ENCODE assay signal across 15 cellular contexts in the genomic region with DNA sequence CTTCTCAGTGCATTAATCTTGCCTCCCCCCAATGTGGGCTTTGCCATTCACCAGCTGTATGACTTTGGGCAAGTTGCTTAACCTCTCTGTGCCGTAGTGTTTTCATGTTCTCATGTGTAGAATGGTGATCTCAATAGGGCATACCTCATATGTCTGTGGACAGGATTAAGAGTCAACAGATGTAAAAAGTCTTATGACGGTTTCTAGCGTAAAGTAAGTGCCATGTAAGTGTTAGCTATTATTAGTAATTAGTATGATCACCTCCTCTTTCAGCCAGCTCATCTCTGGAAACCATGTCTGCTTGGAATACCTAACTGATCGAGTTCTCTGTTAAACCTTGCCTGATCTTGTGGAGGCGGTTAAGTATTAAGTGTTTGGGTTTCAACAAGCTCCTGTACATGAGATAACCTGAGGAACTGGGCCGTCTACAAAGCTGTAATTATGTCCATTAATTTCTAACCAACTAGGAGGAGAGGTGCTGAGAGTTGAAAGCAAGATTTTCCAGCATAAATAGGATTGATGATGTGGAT.
A peak's percentile ranks its signal among the peaks of the same experiment; 100 is the strongest.
DNase-seq lines count a peak whose midpoint lies in the region; ATAC-seq and TF ChIP-seq lines count a peak whose summit lies in the region.
"Had no signal": no experiment of that assay in that cellular context is flagged by ENCODE, and none has a peak within 500 bp of the region (broad histone marks: within the 10 kb centered on the region; RNA-seq: fewer than 3 reads in every experiment).

No MANE protein-coding gene starts in this region.

- H3K36me3 Mint-ChIP-seq in activated CD4-positive, alpha-beta memory T cell treated with anti-CD3 and anti-CD28 coated beads for 36 hours, result peaks cover 2% of the 10 kb centered on the region
- H3K36me3 Mint-ChIP-seq in activated CD4-positive, alpha-beta memory T cell treated with anti-CD3 and anti-CD28 coated beads, Interleukin-2, amount 10 ng/mL, durations not matched to agents 7 days and 5 days (ENCODE audit: low read depth), result peaks cover 16% of the 10 kb centered on the region

- H3K4me3 Mint-ChIP-seq in activated CD4-positive, alpha-beta memory T cell treated with anti-CD3 and anti-CD28 coated beads for 36 hours, result no peak overlapping the region
- no peak overlapping the region for H3K4me3 Mint-ChIP-seq in activated CD4-positive, alpha-beta memory T cell treated with anti-CD3 and anti-CD28 coated beads, Interleukin-2, amount 10 ng/mL, durations not matched to agents 7 days and 5 days
- H3K4me3 Mint-ChIP-seq: activated T-helper 1 cell treated with anti-CD3 and anti-CD28 coated beads, Interleukin-12 subunit alpha, Interleukin-12 subunit beta, Interleukin-2, Interleukin-4 antibody, amounts not matched to agents 30 ng/mL and 10 ng/mL and 1 ng/mL, durations not matched to agents 14 hours and 24 hours and 36 hours; neural progenitor cell; type B pancreatic cell had no signal

- TF ChIP-seq POLR2A in gastroesophageal sphincter (IDR thresholded peaks at IDR 0.05) (no peak), upper lobe of left lung (IDR thresholded peaks at IDR 0.05) (no peak), testis (IDR thresholded peaks at IDR 0.05) (no peak)

- H3K4me1 ChIP-seq in gastroesophageal sphincter (peaks cover 0 to 39% (median 3%) of the 10 kb centered on the region in 3 donors), upper lobe of left lung (peaks cover 8 to 47% (median 26%) of the 10 kb centered on the region in 4 donors), testis (peaks cover 11% of the 10 kb centered on the region)

- H3K27me3 ChIP-seq in gastroesophageal sphincter (no peaks in the 10 kb centered on the region), upper lobe of left lung (no peaks in the 10 kb centered on the region), testis (no peaks in the 10 kb centered on the region)
- H3K27me3 ChIP-seq: neural progenitor cell had no signal

- H3K36me3 ChIP-seq in gastroesophageal sphincter (peaks cover 0 to 14% of the 10 kb centered on the region in 2 donors), upper lobe of left lung (peaks cover 0 to 14% (median 3%) of the 10 kb centered on the region in 4 donors), testis (ENCODE audit: low read depth, missing control alignments) (no peaks in the 10 kb centered on the region)
- H3K36me3 ChIP-seq: neural progenitor cell had no signal

- 86 to 94% methylated on average over 4 to 6 of the region's 6 CpGs for WGBS in gastroesophageal sphincter (ENCODE audit: low coverage in 1 of 2), 2 donors
- 75 to 83% methylated on average over 2 to 6 of the region's 6 CpGs for WGBS in upper lobe of left lung, 2 donors
- 88 to 98% methylated on average over 6 of the region's 6 CpGs for WGBS in testis, 2 donors

- TF ChIP-seq EP300 in gastroesophageal sphincter (IDR thresholded peaks at IDR 0.05) (no peak), upper lobe of left lung (IDR thresholded peaks at IDR 0.05) (no peak)

- peaks cover 51% of the 10 kb centered on the region for H3K4me1 Mint-ChIP-seq in activated CD4-positive, alpha-beta memory T cell treated with anti-CD3 and anti-CD28 coated beads for 36 hours (ENCODE audit: low read depth)
- H3K4me1 Mint-ChIP-seq in activated CD4-positive, alpha-beta memory T cell treated with anti-CD3 and anti-CD28 coated beads, Interleukin-2, amount 10 ng/mL, durations not matched to agents 7 days and 5 days, result peaks cover 39% of the 10 kb centered on the region

- no peaks in the 10 kb centered on the region for H3K9me3 Mint-ChIP-seq in activated CD4-positive, alpha-beta memory T cell treated with anti-CD3 and anti-CD28 coated beads for 36 hours
- H3K9me3 Mint-ChIP-seq in activated CD4-positive, alpha-beta memory T cell treated with anti-CD3 and anti-CD28 coated beads, Interleukin-2, amount 10 ng/mL, durations not matched to agents 7 days and 5 days, result no peaks in the 10 kb centered on the region
- H3K9me3 Mint-ChIP-seq: activated T-helper 1 cell treated with anti-CD3 and anti-CD28 coated beads, Interleukin-12 subunit alpha, Interleukin-12 subunit beta, Interleukin-2, Interleukin-4 antibody, amounts not matched to agents 30 ng/mL and 10 ng/mL and 1 ng/mL, durations not matched to agents 14 hours and 24 hours and 36 hours; neural progenitor cell; type B pancreatic cell had no signal

- DNase-seq in activated CD4-positive, alpha-beta memory T cell treated with anti-CD3 and anti-CD28 coated beads for 36 hours, result no peak
- DNase-seq in activated CD4-positive, alpha-beta memory T cell treated with anti-CD3 and anti-CD28 coated beads, Interleukin-2, amount 10 ng/mL, durations not matched to agents 7 days and 5 days, result no peak
- no peak for DNase-seq in upper lobe of left lung
- no peak for DNase-seq in iPS-NIHi7 (ENCODE audit: extremely low spot score)
- DNase-seq in AG08396 (ENCODE audit: low spot score), result no peak
- DNase-seq in testis, result no peak
- DNase-seq: DMS153, kidney glomerular epithelial cell, NCI-H2081 treated with DMSO at 0.1 percent for 48 hours had no signal

- H3K27ac Mint-ChIP-seq in activated CD4-positive, alpha-beta memory T cell treated with anti-CD3 and anti-CD28 coated beads for 36 hours, result peak overlapping the region; percentile 26
- H3K27ac Mint-ChIP-seq in activated CD4-positive, alpha-beta memory T cell treated with anti-CD3 and anti-CD28 coated beads, Interleukin-2, amount 10 ng/mL, durations not matched to agents 7 days and 5 days, result no peak overlapping the region
- H3K27ac Mint-ChIP-seq: activated T-helper 1 cell treated with anti-CD3 and anti-CD28 coated beads, Interleukin-12 subunit alpha, Interleukin-12 subunit beta, Interleukin-2, Interleukin-4 antibody, amounts not matched to agents 30 ng/mL and 10 ng/mL and 1 ng/mL, durations not matched to agents 14 hours and 24 hours and 36 hours; type B pancreatic cell had no signal

- no peaks in the 10 kb centered on the region for H3K27me3 Mint-ChIP-seq in activated CD4-positive, alpha-beta memory T cell treated with anti-CD3 and anti-CD28 coated beads for 36 hours
- H3K27me3 Mint-ChIP-seq in activated CD4-positive, alpha-beta memory T cell treated with anti-CD3 and anti-CD28 coated beads, Interleukin-2, amount 10 ng/mL, durations not matched to agents 7 days and 5 days, result no peaks in the 10 kb centered on the region
- H3K27me3 Mint-ChIP-seq: type B pancreatic cell had no signal

- H3K9me3 ChIP-seq in gastroesophageal sphincter (no peaks in the 10 kb centered on the region), upper lobe of left lung (no peaks in the 10 kb centered on the region), testis (no peaks in the 10 kb centered on the region)
- H3K9me3 ChIP-seq: A549 had no signal

- ATAC-seq in HG03159 (IDR thresholded peaks at IDR 0.05; ENCODE audit: unreplicated experiment) (peak; percentile 33), gastroesophageal sphincter (no peak), upper lobe of left lung (ENCODE audit: low FRiP score in 2 of 2) (no peak)
- ATAC-seq: A549 had no signal

- intact Hi-C loops in activated CD4-positive, alpha-beta memory T cell treated with anti-CD3 and anti-CD28 coated beads for 36 hours (cut with micrococcal nuclease), result no loop called here
- intact Hi-C loops in testis (cut with DNase I; ENCODE audit: low total_unique reads), result no loop called here

- POLR2A ChIA-PET in activated CD4-positive, alpha-beta memory T cell treated with anti-CD3 and anti-CD28 coated beads for 36 hours (lab: Charles Lee), result no interaction called here
- POLR2A ChIA-PET in activated CD4-positive, alpha-beta memory T cell treated with anti-CD3 and anti-CD28 coated beads, Interleukin-2, amount 10 ng/mL, durations not matched to agents 7 days and 5 days (lab: Charles Lee), result no interaction called here

- CTCF ChIA-PET in activated CD4-positive, alpha-beta memory T cell treated with anti-CD3 and anti-CD28 coated beads for 36 hours (lab: Charles Lee), result interaction anchor here (1.1 kb wide), 1 partner anchor 36 kb away, joined by 9 read pairs; no protein-coding TSS in a partner anchor
- CTCF ChIA-PET in activated CD4-positive, alpha-beta memory T cell treated with anti-CD3 and anti-CD28 coated beads, Interleukin-2, amount 10 ng/mL, durations not matched to agents 7 days and 5 days (lab: Charles Lee), result interaction anchor here (1.0 to 13.5 kb wide), 3 partner anchors 8 to 33 kb away, joined by 3 to 295 read pairs (median 3); no protein-coding TSS in a partner anchor

- TF ChIP-seq CTCF in gastroesophageal sphincter (IDR thresholded peaks at IDR 0.05) (no peak), upper lobe of left lung (IDR thresholded peaks at IDR 0.05) (no peak), testis (IDR thresholded peaks at IDR 0.05) (no peak)

- H3K27ac ChIP-seq in gastroesophageal sphincter (peak overlapping the region in 3 of 4 donors; percentile 51 to 94 (median 89)), upper lobe of left lung (peak overlapping the region in 3 of 4 donors; percentile 23 to 99 (median 94)), testis (no peak overlapping the region)
- H3K27ac ChIP-seq: neural progenitor cell had no signal

- H3K4me3 ChIP-seq in gastroesophageal sphincter, result no peak overlapping the region
- H3K4me3 ChIP-seq in upper lobe of left lung, result no peak overlapping the region
- H3K4me3 ChIP-seq in testis, result no peak overlapping the region
- H3K4me3 ChIP-seq: A549, neural progenitor cell had no signal

Comparison
In these comparisons a context has a peak if more than half of its experiments do, and no peak if none do; other contexts are left out.
1. H3K27ac ChIP-seq: peak in gastroesophageal sphincter (3 of 4) and upper lobe of left lung (3 of 4); none in testis (0 of 2).